Comparison of ENCODE assay signal across 22 cellular contexts in the genomic region with DNA sequence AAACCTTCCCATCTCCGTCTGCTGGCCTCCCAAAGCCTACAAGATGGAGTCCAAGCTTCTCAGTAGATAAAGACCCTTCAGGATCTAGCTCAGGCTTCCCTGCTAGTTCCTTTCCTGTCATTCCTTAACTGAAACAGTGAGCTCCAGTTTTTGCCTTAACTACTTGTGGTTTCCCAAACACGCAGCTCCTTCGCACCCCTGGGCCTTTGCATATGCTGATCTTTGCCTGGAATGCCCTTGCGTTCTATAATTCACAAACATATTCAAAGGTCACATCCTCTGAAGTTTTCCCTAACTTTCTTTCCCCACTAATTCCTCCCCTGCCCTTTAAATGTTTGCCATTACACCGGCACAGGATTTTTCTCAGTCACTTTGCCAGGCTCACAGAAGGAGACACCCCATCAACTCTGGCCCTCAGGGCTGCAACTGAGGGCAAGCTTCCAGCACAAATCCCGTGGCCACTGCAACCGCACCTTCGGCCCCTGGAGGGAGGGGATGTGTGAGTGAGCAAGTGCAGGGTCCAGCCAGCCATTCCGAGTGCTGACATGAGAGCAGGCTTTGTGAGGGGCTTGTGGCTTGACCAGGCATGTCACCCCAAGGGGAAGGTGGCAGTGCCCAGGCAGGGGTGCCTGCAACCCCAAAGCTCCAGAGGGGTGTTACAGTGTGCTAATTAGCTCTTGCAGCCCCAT. TPM values are rescaled to one million over a fixed set of nuclear protein-coding genes. Genes with fewer than 3 reads are reported as not detected.
A peak's percentile ranks its signal among the peaks of the same experiment; 100 is the strongest.
DNase-seq lines count a peak whose midpoint lies in the region; ATAC-seq, FAIRE-seq and TF ChIP-seq lines count a peak whose summit lies in the region.
"Had no signal": no experiment of that assay in that cellular context is flagged by ENCODE, and none has a peak within 500 bp of the region (broad histone marks: within the 10 kb centered on the region; RNA-seq: fewer than 3 reads in every experiment).

No MANE protein-coding gene starts in this region.

- peak overlapping the region; percentile 71 for H3K27ac ChIP-seq in 22Rv1
- H3K27ac ChIP-seq in HEK293 (ENCODE audit: extremely low read depth, low read depth, low read length) = no peak overlapping the region
- H3K27ac ChIP-seq in K562 (ENCODE audit: extremely low read depth, low read depth, low read length) = no peak overlapping the region
- peak overlapping the region; percentile 16 for H3K27ac ChIP-seq in hepatocyte
- no peak overlapping the region for H3K27ac ChIP-seq in OCI-LY7 (ENCODE audit: low read depth, low read length, poor library complexity, severe bottlenecking)
- no peak overlapping the region for H3K27ac ChIP-seq in tibial artery
- H3K27ac ChIP-seq: A549 had no signal

- H3K79me2 ChIP-seq in K562 (ENCODE audit: control insufficient read depth, insufficient read depth, low read length) = no peaks in the 10 kb centered on the region
- no peaks in the 10 kb centered on the region for H3K79me2 ChIP-seq in hepatocyte
- H3K79me2 ChIP-seq in OCI-LY7 (ENCODE audit: insufficient read depth, low read depth, low read length) = no peaks in the 10 kb centered on the region

- peaks cover 0 to 4% of the 10 kb centered on the region in 2 experiments; a peak in 2 of 5 replicates for H3K27me3 ChIP-seq in K562 (ENCODE audit: control insufficient read depth in 2 of 2, insufficient read depth in 2 of 2, low read length in 2 of 2)
- H3K27me3 ChIP-seq in hepatocyte = no peaks in the 10 kb centered on the region
- H3K27me3 ChIP-seq in tibial artery = peaks cover 0 to 7% of the 10 kb centered on the region in 2 donors

- WGBS in K562 (ENCODE audit: insufficient coverage, low coverage, missing lambda C conversion rate) = 21% methylated on average over 9 of the region's 9 CpGs
- WGBS in hepatocyte (ENCODE audit: low lambda C conversion rate, missing lambda C conversion rate) = 75% methylated on average over 9 of the region's 9 CpGs

- TF ChIP-seq RAD21 in K562 (CRISPR knock-in tag; conservative IDR thresholded peaks at IDR 0.05 in 1 of 2, IDR thresholded peaks at IDR 0.05 in 1 of 2) = no peak

- CTCF ChIA-PET in HEK293 (lab: Yijun Ruan, JAX) (no interaction called here), K562 (lab: Yijun Ruan, JAX; ENCODE audit: low intra/inter-chr PET ratio) (no interaction called here), OCI-LY7 (lab: Charles Lee; ENCODE audit: unreplicated experiment) (interaction anchor here (0.6 kb wide), 1 partner anchor 279 kb away, joined by 3 read pairs; no protein-coding TSS in a partner anchor)

- no peak for FAIRE-seq in K562 (lab: Jason Lieb, UNC)
- FAIRE-seq: A549, GM12891 had no signal

- TF ChIP-seq POLR2A in K562 (conservative IDR thresholded peaks at IDR 0.05) = no peak

- H3K36me3 ChIP-seq in HEK293 (ENCODE audit: control insufficient read depth in 2 of 2, insufficient read depth in 1 of 2, low read length in 2 of 2) (peaks cover 0 to 7% of the 10 kb centered on the region in 2 experiments; a peak in 1 of 3 replicates), K562 (ENCODE audit: control insufficient read depth, insufficient read depth, low read length) (no peaks in the 10 kb centered on the region), hepatocyte (replicated peaks; ENCODE audit: insufficient read depth, low read depth) (no peaks in the 10 kb centered on the region), OCI-LY7 (ENCODE audit: insufficient read depth, low read length) (no peaks in the 10 kb centered on the region), tibial artery (no peaks in the 10 kb centered on the region)

- intact Hi-C loops in K562 (cut with micrococcal nuclease) (no loop called here), OCI-LY7 (cut with micrococcal nuclease; ENCODE audit: unreplicated experiment) (no loop called here), tibial artery (cut with DNase I; ENCODE audit: low total_unique reads) (no loop called here)

- TF ChIP-seq CTCF in 22Rv1 (IDR thresholded peaks at IDR 0.05) (no peak), HEK293 (tag by site-specific recombination; IDR thresholded peaks at IDR 0.05) (no peak), K562 (IDR thresholded peaks at IDR 0.05 in 2 of 3, conservative IDR thresholded peaks at IDR 0.05 in 1 of 3; ENCODE audit: insufficient read depth in 2 of 3, low read depth in 1 of 3, low read length in 3 of 3) (no peak), hepatocyte (IDR thresholded peaks at IDR 0.05; ENCODE audit: poor library complexity) (no peak), OCI-LY7 (conservative IDR thresholded peaks at IDR 0.05; ENCODE audit: low read length) (no peak), tibial artery (IDR thresholded peaks at IDR 0.05) (no peak)

- H2AFZ ChIP-seq in K562 (ENCODE audit: low read depth, low read length) (no peak overlapping the region), hepatocyte (no peak overlapping the region), OCI-LY7 (ENCODE audit: low read length) (no peak overlapping the region)

- H3K4me2 ChIP-seq in K562 (ENCODE audit: insufficient read depth, low read length) = no peak overlapping the region
- H3K4me2 ChIP-seq in hepatocyte = no peak overlapping the region
- H3K4me2 ChIP-seq in OCI-LY7 (ENCODE audit: low read length) = no peak overlapping the region
- H3K4me2 ChIP-seq: A549, SK-N-SH had no signal

- no peak for TF ChIP-seq EP300 in K562 (IDR thresholded peaks at IDR 0.05; ENCODE audit: low read length)

- H3K9me2 ChIP-seq in hepatocyte (replicated peaks; ENCODE audit: insufficient read depth) (no peaks in the 10 kb centered on the region), OCI-LY7 (ENCODE audit: insufficient read depth, low read length) (no peaks in the 10 kb centered on the region)
- H3K9me2 ChIP-seq: SK-N-SH had no signal

- no TSS peak for BruUV-seq in K562 (replicated peaks; lab: Mats Ljungman, UMichigan)
- no TSS peak for BruUV-seq in OCI-LY7 (replicated peaks; lab: Mats Ljungman, UMichigan)

- no peak overlapping the region for H3K4me3 ChIP-seq in HEK293 (ENCODE audit: low read depth, low read length)
- H3K4me3 ChIP-seq in K562 = no peak overlapping the region
- H3K4me3 ChIP-seq in hepatocyte = no peak overlapping the region
- no peak overlapping the region for H3K4me3 ChIP-seq in OCI-LY7 (ENCODE audit: low read depth, low read length, poor library complexity, severe bottlenecking)
- H3K4me3 ChIP-seq in tibial artery = no peak overlapping the region
- H3K4me3 ChIP-seq: A549 had no signal

- no peak for ATAC-seq in K562
- ATAC-seq in GM18861 (IDR thresholded peaks at IDR 0.05; ENCODE audit: unreplicated experiment) = no peak
- no peak for ATAC-seq in GM21381 (IDR thresholded peaks at IDR 0.05; ENCODE audit: unreplicated experiment)
- ATAC-seq: A549, PC-3 had no signal

- no peak overlapping the region for H3K9ac ChIP-seq in K562 (ENCODE audit: insufficient read depth in 1 of 2, low read depth in 2 of 2, low read length in 2 of 2)
- H3K9ac ChIP-seq: SK-N-SH had no signal

- H3K9me3 ChIP-seq in HEK293 (ENCODE audit: control insufficient read depth, insufficient read depth, low read depth, low read length) = no peaks in the 10 kb centered on the region
- no peaks in the 10 kb centered on the region for H3K9me3 ChIP-seq in K562 (replicated peaks; ENCODE audit: control insufficient read depth, insufficient read depth, low read depth, low read length)
- no peaks in the 10 kb centered on the region for H3K9me3 ChIP-seq in hepatocyte (ENCODE audit: low read depth)
- peaks cover 9% of the 10 kb centered on the region; the same call in 1 of the 2 replicates for H3K9me3 ChIP-seq in OCI-LY7 (ENCODE audit: low read length)
- H3K9me3 ChIP-seq in tibial artery = no peaks in the 10 kb centered on the region
- H3K9me3 ChIP-seq: A549, SK-N-SH had no signal

- DNase-seq in K562 (ENCODE audit: extremely low read depth in 1 of 4, low spot score in 3 of 4) = no peak
- DNase-seq in hepatocyte (ENCODE audit: low spot score) = no peak
- DNase-seq in OCI-LY7 (ENCODE audit: low spot score) = no peak
- DNase-seq in tibial artery = no peak
- DNase-seq: CD4-positive, alpha-beta T cell; GOT3; KBM-7; NCI-H1092; NCI-H1436; NCI-H187 treated with DMSO at 0.1 percent for 48 hours; NCI-H2107; NCI-H446 treated with DMSO at 0.1 percent for 48 hours; NCI-H526 treated with DMSO at 0.1 percent for 48 hours; PC-3; SHP77 treated with DMSO at 0.1 percent for 48 hours; SK-N-SH had no signal

- H3K4me1 ChIP-seq in HEK293 (ENCODE audit: control insufficient read depth, insufficient read depth, low read length) = no peaks in the 10 kb centered on the region
- H3K4me1 ChIP-seq in K562 (replicated peaks in 1 of 2; ENCODE audit: control insufficient read depth in 2 of 2, insufficient read depth in 2 of 2, low read length in 2 of 2) = peaks cover 0 to 5% of the 10 kb centered on the region in 2 experiments; a peak in 1 of 5 replicates
- H3K4me1 ChIP-seq in hepatocyte (ENCODE audit: insufficient read depth) = no peaks in the 10 kb centered on the region
- peaks cover 13% of the 10 kb centered on the region for H3K4me1 ChIP-seq in OCI-LY7 (ENCODE audit: insufficient read depth, low read length, poor library complexity, severe bottlenecking)
- no peaks in the 10 kb centered on the region for H3K4me1 ChIP-seq in tibial artery
- H3K4me1 ChIP-seq: A549 had no signal

- in situ Hi-C loops in K562 (cut with MboI) = no loop called here

- POLR2A ChIA-PET in HEK293 (lab: Yijun Ruan, JAX) = interaction anchor here (0.8 kb wide), 1 partner anchor 106 kb away, joined by 3 read pairs; a partner anchor contains a TSS
- POLR2A ChIA-PET in K562 (lab: Yijun Ruan, JAX) = interaction anchor here (0.6 to 2.6 kb wide), 3 partner anchors 19 to 381 kb away, joined by 4 to 7 read pairs (median 5); no protein-coding TSS in a partner anchor
- POLR2A ChIA-PET in OCI-LY7 (lab: Charles Lee) = interaction anchor here (0.5 to 1.2 kb wide), 2 partner anchors 47 to 943 kb away, joined by 3 read pairs; no protein-coding TSS in a partner anchor

- H3K9me1 ChIP-seq in K562 (ENCODE audit: control insufficient read depth, insufficient read depth, low read length) = no peaks in the 10 kb centered on the region

- H4K20me1 ChIP-seq in K562 (replicated peaks; ENCODE audit: control insufficient read depth, insufficient read depth, low read length) (no peaks in the 10 kb centered on the region), hepatocyte (ENCODE audit: insufficient read depth, poor library complexity, severe bottlenecking) (no peaks in the 10 kb centered on the region), OCI-LY7 (ENCODE audit: insufficient read depth, low read length) (no peaks in the 10 kb centered on the region)

RNA-seq across cellular contexts. Expression of a gene that starts 41.3 kb away (rescaled TPM):
- 0.12 and 0.18 TPM in 2 replicates for total RNA-seq in K562 (2011; cell fraction: chromatin; rRNA removed; ENCODE audit: low replicate concordance)
- total RNA-seq in K562 (2011; cell fraction: nucleolus; rRNA removed) = under 0.01 and 0.13 TPM in 2 replicates
- total RNA-seq in K562 (2011; cell fraction: nucleoplasm; rRNA removed) = 0.22 and 0.23 TPM in 2 replicates
- total RNA-seq in K562 (2014; rRNA removed) = 0.18 and 0.33 TPM in 2 replicates
- total RNA-seq in K562 (2014; rRNA removed; fragmentation: Illumina TruSeq; extraction: Trizol) = 0.40 and 0.51 TPM in 2 replicates
- total RNA-seq in K562 (2015; rRNA removed; fragmentation: Illumina TruSeq; extraction: Trizol) = 0.34 and 0.43 TPM in 2 replicates
- 0.34 and 0.47 TPM in 2 replicates for total RNA-seq in K562 (2021)
- 0.07 TPM in 2 replicates for polyA plus RNA-seq in K562 (2011; rRNA removed)
- polyA plus RNA-seq in K562 (2011; cell fraction: cytosol; rRNA removed) = 0.04 and 0.06 TPM in 2 replicates
- 0.06 and 0.07 TPM in 2 replicates for polyA plus RNA-seq in K562 (2011; cell fraction: nucleus; rRNA removed)
- polyA plus RNA-seq in K562 (2012) = 0.44 and 1.3 TPM in 2 replicates
- 0.44 and 0.45 TPM in 2 replicates for polyA plus RNA-seq in K562 (2014; fragmentation: Illumina TruSeq; extraction: Trizol)
- polyA plus RNA-seq in K562 (2014; fragmentation: Nextera tagmentation; extraction: Ambion mirVana) = under 1 TPM; 0.13 to 0.14 TPM
- polyA plus RNA-seq in K562 (2014; rRNA removed) = 0.19 and 0.27 TPM in 2 replicates
- polyA minus RNA-seq in K562 (2011; rRNA and poly(A)+ RNA removed) = 0.12 and 0.14 TPM in 2 replicates
- 0.10 and 0.18 TPM in 2 replicates for polyA minus RNA-seq in K562 (2011; cell fraction: cytosol; rRNA and poly(A)+ RNA removed)
- under 0.01 TPM in 2 replicates for polyA minus RNA-seq in K562 (2011; cell fraction: nucleus; rRNA and poly(A)+ RNA removed)
- 23.1 and 24.7 TPM in 2 replicates for total RNA-seq in hepatocyte
- 7.5 and 9.7 TPM in 2 replicates for polyA plus RNA-seq in hepatocyte
- total RNA-seq in OCI-LY7 (2014; rRNA removed; shearing (Covaris generic)) = 0.03 and 0.05 TPM in 2 replicates
- total RNA-seq in OCI-LY7 (2022) = not detected in 2 replicates
- total RNA-seq: CD4-positive, alpha-beta T cell had no signal

Comparison
In these comparisons a context has a peak if more than half of its experiments do, and no peak if none do; other contexts are left out.
1. H3K27ac ChIP-seq: peak in 22Rv1 (single experiment) and hepatocyte (single experiment); none in HEK293 (single experiment), K562 (single experiment), OCI-LY7 (single experiment) and tibial artery (0 of 2).
2. RNA of a gene that starts 41.3 kb away (total RNA-seq): 23.1 to 24.7 TPM in hepatocyte; under 0.01 to 0.51 TPM in K562 and 0.03 to 0.05 TPM in OCI-LY7; every median in the first group is over 10 times any median in the second.